Comparison of ENCODE assay signal across 24 cellular contexts in the genomic region with DNA sequence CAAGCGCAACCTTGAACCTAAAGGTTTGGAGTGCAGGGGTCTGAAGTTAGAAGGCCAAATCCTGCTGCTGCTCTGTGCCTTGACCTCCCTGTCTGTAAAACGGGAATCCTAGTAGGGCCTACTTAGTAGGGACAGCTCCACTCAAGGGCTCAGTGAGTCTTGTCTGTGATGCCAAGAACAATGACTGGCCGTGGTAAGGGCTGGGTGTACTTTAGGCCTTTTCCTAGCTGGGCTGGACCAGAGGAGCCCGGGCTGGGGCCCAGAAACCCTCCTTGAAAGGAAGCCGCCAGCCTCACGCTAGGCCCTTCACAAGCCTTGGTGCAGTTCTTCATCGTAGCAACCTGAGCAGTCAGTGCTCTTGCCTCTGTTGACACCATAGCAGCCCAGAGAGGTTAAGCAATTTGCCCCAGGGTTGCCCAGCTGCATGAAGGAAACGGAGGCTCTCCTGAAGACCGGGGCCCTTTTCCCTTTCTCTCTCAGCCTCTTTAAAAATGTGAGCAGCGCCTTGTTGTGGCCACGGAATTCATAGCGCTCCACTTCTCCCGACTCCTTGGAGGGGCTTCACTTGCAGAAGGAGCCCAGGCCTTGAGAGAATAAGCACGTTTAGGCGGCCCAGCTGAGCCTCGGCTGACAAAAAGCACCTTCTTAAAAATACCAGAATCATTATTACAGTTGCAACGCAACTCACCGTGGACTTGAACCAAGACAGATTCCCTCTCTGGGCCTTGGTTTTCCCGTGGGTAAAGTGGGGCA. TPM values are rescaled to one million over a fixed set of nuclear protein-coding genes. Genes with fewer than 3 reads are reported as not detected.
"Had no signal": no experiment of that assay in that cellular context is flagged by ENCODE, and none has a peak within 500 bp of the region (broad histone marks: within the 10 kb centered on the region; RNA-seq: fewer than 3 reads in every experiment).

No MANE protein-coding gene starts in this region.

- H3K4me1 ChIP-seq: gastrocnemius medialis, heart right ventricle, prostate gland had no signal

- H3K4me3 Mint-ChIP-seq: nephron progenitor cell; stimulated activated effector memory CD8-positive, alpha-beta T cell treated with anti-CD3 and anti-CD28 coated beads, Interleukin-12 subunit alpha, Interleukin-12 subunit beta, amount 100 ng/mL, for 72 hours had no signal

- H3K9me3 Mint-ChIP-seq: nephron progenitor cell; stimulated activated effector memory CD8-positive, alpha-beta T cell treated with anti-CD3 and anti-CD28 coated beads, Interleukin-12 subunit alpha, Interleukin-12 subunit beta, amount 100 ng/mL, for 72 hours had no signal

- H3K27me3 ChIP-seq: ovary, right lobe of liver had no signal

- H3K27ac ChIP-seq: epithelial cell of prostate, esophagus muscularis mucosa, gastrocnemius medialis, heart right ventricle, left lung, ovary, prostate gland, right lobe of liver, tibial artery, upper lobe of left lung, uterus had no signal

- H3K9me3 ChIP-seq: esophagus muscularis mucosa, gastrocnemius medialis, left lung, ovary, prostate gland, right lobe of liver, upper lobe of left lung, uterus had no signal

- DNase-seq: effector memory CD4-positive, alpha-beta T cell; gastrocnemius medialis; heart right ventricle; hypothalamus; kidney glomerular epithelial cell; mesenchymal stem cell; midbrain; nephron progenitor cell; ovary; stimulated activated CD4-positive, alpha-beta T cell treated with anti-CD3 and anti-CD28 coated beads, Interleukin-4, amount 100 ng/mL, for 1 hour; stimulated activated CD8-positive, alpha-beta memory T cell treated with anti-CD3 and anti-CD28 coated beads, Interleukin-4, amount 100 ng/mL, for 48 hours; stimulated activated naive CD8-positive, alpha-beta T cell treated with anti-CD3 and anti-CD28 coated beads, Interleukin-15, Interleukin-2, amounts not matched to agents 100 U/mL and 50 U/mL, for 24 hours; tibial artery; upper lobe of left lung; uterus had no signal

- H3K27ac Mint-ChIP-seq: nephron progenitor cell; stimulated activated effector memory CD8-positive, alpha-beta T cell treated with anti-CD3 and anti-CD28 coated beads, Interleukin-12 subunit alpha, Interleukin-12 subunit beta, amount 100 ng/mL, for 72 hours had no signal

- ATAC-seq: gastrocnemius medialis; heart right ventricle; left lung; stimulated activated effector memory CD8-positive, alpha-beta T cell treated with anti-CD3 and anti-CD28 coated beads, Interleukin-12 subunit alpha, Interleukin-12 subunit beta, amount 100 ng/mL, for 72 hours; stimulated activated naive CD8-positive, alpha-beta T cell treated with anti-CD3 and anti-CD28 coated beads, Interleukin-15, Interleukin-2, amounts not matched to agents 100 U/mL and 50 U/mL, for 24 hours had no signal

- H3K36me3 Mint-ChIP-seq: stimulated activated effector memory CD8-positive, alpha-beta T cell treated with anti-CD3 and anti-CD28 coated beads, Interleukin-12 subunit alpha, Interleukin-12 subunit beta, amount 100 ng/mL, for 72 hours had no signal

- H3K36me3 ChIP-seq: esophagus muscularis mucosa, gastrocnemius medialis, heart right ventricle, left lung, ovary, prostate gland, right lobe of liver, tibial artery, upper lobe of left lung, uterus had no signal

- H3K4me3 ChIP-seq: esophagus muscularis mucosa, gastrocnemius medialis, heart right ventricle, left lung, lung, ovary, prostate gland, right lobe of liver, tibial artery, upper lobe of left lung, uterus had no signal

RNA-seq across cellular contexts. Expression of a gene that starts 4.4 kb away (rescaled TPM):
- total RNA-seq: esophagus muscularis mucosa, fibroblast of villous mesenchyme, gastrocnemius medialis, renal cortical epithelial cell had no signal
